2 cellular contexts compared by ENCODE assay signal in genomic region chr11:96317985-96318384, GRCh38.
TF ChIP-seq lines count a peak whose summit lies in the region.

No MANE protein-coding gene starts in this region.

TF ChIP-seq in HCT116, 20 proteins besides CTCF, POLR2A, EP300 and RAD21:
- no peak for TF ChIP-seq EZH2 (IDR thresholded peaks at IDR 0.05)
- no peak for TF ChIP-seq FOSL1 (IDR thresholded peaks at IDR 0.05; ENCODE audit: low read depth)
- no peak for TF ChIP-seq YY1 (IDR thresholded peaks at IDR 0.05; ENCODE audit: extremely low read depth, insufficient replicate concordance, low read depth, low read length)
- no peak for TF ChIP-seq SP1 (IDR thresholded peaks at IDR 0.05; ENCODE audit: low read depth)
TF ChIP-seq in HCT116: peak in this region for 0.

TF ChIP-seq in GM12878, 131 proteins besides CTCF, POLR2A, EP300 and RAD21:
- TF ChIP-seq BCLAF1 (IDR thresholded peaks at IDR 0.05), result no peak
- TF ChIP-seq SREBF1 (IDR thresholded peaks at IDR 0.05; ENCODE audit: low read length), result no peak
- TF ChIP-seq SRF (IDR thresholded peaks at IDR 0.05; ENCODE audit: low read depth in 2 of 2, low read length in 2 of 2), result no peak
- no peak for TF ChIP-seq RELA (IDR thresholded peaks at IDR 0.05; ENCODE audit: borderline replicate concordance, partially characterized antibody)
- no peak for TF ChIP-seq HDGF (IDR thresholded peaks at IDR 0.05)
- TF ChIP-seq MXI1 (IDR thresholded peaks at IDR 0.05; ENCODE audit: low read depth, low read length), result no peak
- no peak for TF ChIP-seq SREBF2 (IDR thresholded peaks at IDR 0.05; ENCODE audit: low read length)
- TF ChIP-seq NBN (IDR thresholded peaks at IDR 0.05), result no peak
- TF ChIP-seq MYB (IDR thresholded peaks at IDR 0.05; ENCODE audit: borderline replicate concordance, low read depth, low read length), result no peak
- TF ChIP-seq TAF1 (IDR thresholded peaks at IDR 0.05; ENCODE audit: borderline replicate concordance, low read depth, low read length), result no peak
- TF ChIP-seq BMI1 (IDR thresholded peaks at IDR 0.05; ENCODE audit: borderline replicate concordance), result no peak
- no peak for TF ChIP-seq MEF2A (IDR thresholded peaks at IDR 0.05; ENCODE audit: insufficient read depth, low read depth, low read length)
- no peak for TF ChIP-seq ZNF384 (IDR thresholded peaks at IDR 0.05; ENCODE audit: borderline replicate concordance, low read depth, low read length)
- TF ChIP-seq HCFC1 (IDR thresholded peaks at IDR 0.05; ENCODE audit: low read length), result no peak
